Comparison of ENCODE assay signal across 26 cellular contexts in genomic region chr13:109616021-109616420, GRCh38.
"Had no signal": no experiment of that assay in that cellular context is flagged by ENCODE, and none has a peak within 500 bp of the region (broad histone marks: within the 10 kb centered on the region; RNA-seq: fewer than 3 reads in every experiment).

No MANE protein-coding gene starts in this region.

- H3K9ac ChIP-seq: neural progenitor cell, parathyroid adenoma had no signal

- H3K9me3 Mint-ChIP-seq: nephron, neural progenitor cell, type B pancreatic cell had no signal

- H3K4me2 ChIP-seq: neural progenitor cell, smooth muscle cell had no signal

- H3K36me3 Mint-ChIP-seq: mesothelial cell of epicardium, naive B cell, neural progenitor cell, type B pancreatic cell had no signal

- H3K27me3 ChIP-seq: gastrocnemius medialis, neural progenitor cell, right lobe of liver, stomach, thyroid gland had no signal

- H3K79me2 ChIP-seq: parathyroid adenoma had no signal

- H3K27me3 Mint-ChIP-seq: naive B cell had no signal

- H3K27ac Mint-ChIP-seq: effector memory CD8-positive, alpha-beta T cell; mesothelial cell of epicardium; naive B cell; nephron; neural progenitor cell; progenitor cell of endocrine pancreas; type B pancreatic cell had no signal

- H2AFZ ChIP-seq: neural progenitor cell, parathyroid adenoma had no signal

- H3K4me1 Mint-ChIP-seq: naive B cell, nephron, neural progenitor cell had no signal

- H3K4me3 ChIP-seq: coronary artery, esophagus squamous epithelium, gastrocnemius medialis, mucosa of descending colon, neural progenitor cell, right lobe of liver, smooth muscle cell, stomach, thyroid gland had no signal

- H3K4me3 Mint-ChIP-seq: effector memory CD8-positive, alpha-beta T cell; mesothelial cell of epicardium; naive B cell; nephron; neural progenitor cell; type B pancreatic cell had no signal

- H3K4me1 ChIP-seq: esophagus squamous epithelium, gastrocnemius medialis, neural progenitor cell, parathyroid adenoma, right lobe of liver, stomach, thyroid gland had no signal

- DNase-seq: dermis blood vessel endothelial cell; effector memory CD8-positive, alpha-beta T cell; erythroblast; esophagus squamous epithelium; gastrocnemius medialis; head of caudate nucleus; kidney; mesenchymal stem cell; mucosa of descending colon; naive B cell; right lobe of liver; stimulated activated CD4-positive, alpha-beta T cell treated with anti-CD3 and anti-CD28 coated beads, Interleukin-12 subunit alpha, Interleukin-12 subunit beta, amount 100 ng/mL, for 4 hours; stimulated activated CD4-positive, alpha-beta T cell treated with anti-CD3 and anti-CD28 coated beads, Interleukin-1b, Interleukin-23, amount 100 ng/mL, for 48 hours; stimulated activated CD4-positive, alpha-beta T cell treated with anti-CD3 and anti-CD28 coated beads, Interleukin-4, amount 100 ng/mL, for 1 hour; stimulated activated CD8-positive, alpha-beta memory T cell treated with anti-CD3 and anti-CD28 coated beads, Interleukin-4, amount 100 ng/mL, for 48 hours; stimulated activated naive CD4-positive, alpha-beta T cell; stomach; thyroid gland had no signal

- H3K27ac ChIP-seq: coronary artery, esophagus squamous epithelium, gastrocnemius medialis, neural progenitor cell, parathyroid adenoma, right lobe of liver, stomach, thyroid gland had no signal

- H3K36me3 ChIP-seq: esophagus squamous epithelium, gastrocnemius medialis, neural progenitor cell, right lobe of liver, stomach, thyroid gland had no signal

- H3K9me3 ChIP-seq: esophagus squamous epithelium, gastrocnemius medialis, mucosa of descending colon, right lobe of liver, stomach, thyroid gland had no signal
